ENCODE assay signal across 12 cellular contexts in the genomic region with DNA sequence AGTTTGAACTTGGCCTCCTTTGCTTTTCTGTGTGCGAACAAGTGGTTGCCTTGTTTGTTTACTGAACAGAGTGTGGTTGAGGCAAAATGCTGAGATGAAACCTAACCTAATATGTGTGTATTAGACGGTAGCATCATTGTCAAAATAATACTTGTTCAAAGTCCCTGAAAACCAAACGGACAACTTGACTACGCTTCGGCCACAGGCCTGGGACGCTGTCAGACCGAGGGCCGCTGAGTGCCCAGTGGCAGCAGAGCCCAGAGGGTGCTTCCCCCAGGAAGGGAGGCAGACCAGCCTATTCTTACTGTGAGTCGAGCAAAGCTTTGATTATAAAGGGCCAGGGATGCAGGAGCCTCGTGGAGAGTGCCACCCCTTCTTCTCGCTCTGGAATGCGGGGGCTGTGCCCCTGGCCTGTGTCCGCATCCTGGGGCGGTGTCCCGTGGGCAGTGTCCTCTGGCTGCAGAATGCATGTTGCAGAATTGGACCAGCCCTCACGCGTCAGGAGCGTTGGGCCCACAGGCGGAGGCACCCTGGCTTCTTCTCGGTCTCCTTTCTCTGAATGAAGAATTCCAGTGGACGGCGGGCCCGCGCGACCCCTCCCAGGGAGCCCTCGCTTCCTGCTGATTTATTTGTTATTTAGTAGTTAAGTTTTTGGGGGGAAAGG. TPM values are rescaled to one million over a fixed set of nuclear protein-coding genes. Genes with fewer than 3 reads are reported as not detected.
DNase-seq lines count a peak whose midpoint lies in the region; ATAC-seq and TF ChIP-seq lines count a peak whose summit lies in the region.
"Had no signal": no experiment of that assay in that cellular context is flagged by ENCODE, and none has a peak within 500 bp of the region (broad histone marks: within the 10 kb centered on the region; RNA-seq: fewer than 3 reads in every experiment).

No MANE protein-coding gene starts in this region.

- H3K4me2 ChIP-seq in BLaER1 treated with 17β-estradiol and CSF1 and Interleukin-3, amounts not matched to agents 10 nM and 100 nM, result peak overlapping the region; percentile 77 to 100 (median 88); a peak in 21 of 22 replicates

- H3K4me3 ChIP-seq in BLaER1 treated with 17β-estradiol and CSF1 and Interleukin-3, amounts not matched to agents 10 nM and 100 nM, result no peak overlapping the region
- H3K4me3 ChIP-seq in Caco-2 (ENCODE audit: low read depth, low read length), result no peak overlapping the region
- H3K4me3 ChIP-seq: GM23248, heart right ventricle, upper lobe of right lung had no signal

- H3K27me3 ChIP-seq in BLaER1 treated with 17β-estradiol and CSF1 and Interleukin-3, amounts not matched to agents 10 nM and 100 nM, result no peaks in the 10 kb centered on the region
- H3K27me3 ChIP-seq in Caco-2 (replicated peaks; ENCODE audit: control insufficient read depth, insufficient read depth, low read length), result no peaks in the 10 kb centered on the region
- H3K27me3 ChIP-seq: BE2C, heart right ventricle, upper lobe of right lung had no signal

- peak overlapping the region in 2 of 11 experiments; percentile 43 to 50; a peak in 2 of 22 replicates for H3K9ac ChIP-seq in BLaER1 treated with 17β-estradiol and CSF1 and Interleukin-3, amounts not matched to agents 10 nM and 100 nM
- H3K9ac ChIP-seq: GM23248 had no signal

- peaks cover 36 to 65% (median 53%) of the 10 kb centered on the region in 11 experiments for H3K36me3 ChIP-seq in BLaER1 treated with 17β-estradiol and CSF1 and Interleukin-3, amounts not matched to agents 10 nM and 100 nM
- H3K36me3 ChIP-seq in Caco-2 (ENCODE audit: control insufficient read depth, insufficient read depth, low read length), result peaks cover 4% of the 10 kb centered on the region

- H3K9me3 Mint-ChIP-seq in Caco-2 (ENCODE audit: unreplicated experiment) (no peaks in the 10 kb centered on the region), naive B cell (no peaks in the 10 kb centered on the region)
- no peaks in the 10 kb centered on the region for H3K9me3 Mint-ChIP-seq in activated CD8-positive, alpha-beta T cell treated with anti-CD3 and anti-CD28 coated beads for 36 hours

- POLR2A ChIA-PET in Caco-2 (lab: Charles Lee), result no interaction called here
- POLR2A ChIA-PET in activated CD8-positive, alpha-beta T cell treated with anti-CD3 and anti-CD28 coated beads for 36 hours (lab: Charles Lee), result interaction anchor here (1.1 to 3.2 kb wide), 2 partner anchors 10 to 17 kb away, joined by 5 to 18 read pairs; no protein-coding TSS in a partner anchor

- H3K27ac ChIP-seq in BLaER1 treated with 17β-estradiol and CSF1 and Interleukin-3, amounts not matched to agents 10 nM and 100 nM, result peak overlapping the region in 1 of 11 experiments; percentile 27; a peak in 2 of 22 replicates
- H3K27ac ChIP-seq: GM23248, heart right ventricle, upper lobe of right lung had no signal

- no peak for TF ChIP-seq CTCF in Caco-2 (IDR thresholded peaks at IDR 0.05; ENCODE audit: insufficient read depth in 1 of 2, low read depth in 1 of 2, low read length in 1 of 2, severe bottlenecking in 1 of 2, unreplicated experiment in 1 of 2)
- no peak for TF ChIP-seq CTCF in activated CD8-positive, alpha-beta T cell treated with anti-CD3 and anti-CD28 coated beads for 36 hours (IDR thresholded peaks at IDR 0.05)

- no peaks in the 10 kb centered on the region for H3K9me3 ChIP-seq in BLaER1 treated with 17β-estradiol and CSF1 and Interleukin-3, amounts not matched to agents 10 nM and 100 nM (replicated peaks in 1 of 11)
- H3K9me3 ChIP-seq in Caco-2, result no peaks in the 10 kb centered on the region
- H3K9me3 ChIP-seq: BE2C, heart right ventricle, upper lobe of right lung had no signal

- H3K27ac Mint-ChIP-seq in Caco-2 (ENCODE audit: unreplicated experiment), result peak overlapping the region; percentile 56
- peak overlapping the region; percentile 96 for H3K27ac Mint-ChIP-seq in activated CD8-positive, alpha-beta T cell treated with anti-CD3 and anti-CD28 coated beads for 36 hours
- H3K27ac Mint-ChIP-seq in naive B cell, result peak overlapping the region in 5 of 6 donors; percentile 90 to 97 (median 95)

- no peak for ATAC-seq in activated CD8-positive, alpha-beta T cell treated with anti-CD3 and anti-CD28 coated beads for 36 hours
- ATAC-seq in naive B cell (ENCODE audit: low read depth in 2 of 2), result no peak
- no peak for ATAC-seq in HG03378 (IDR thresholded peaks at IDR 0.05; ENCODE audit: unreplicated experiment)
- ATAC-seq: heart right ventricle, Panc1, upper lobe of right lung had no signal

- peaks cover 91 to 97% (median 96%) of the 10 kb centered on the region in 10 experiments for H3K4me1 ChIP-seq in BLaER1 treated with 17β-estradiol and CSF1 and Interleukin-3, amounts not matched to agents 10 nM and 100 nM
- H3K4me1 ChIP-seq in Caco-2, result peaks cover 33% of the 10 kb centered on the region

- CTCF ChIA-PET in Caco-2 (lab: Charles Lee), result no interaction called here
- CTCF ChIA-PET in activated CD8-positive, alpha-beta T cell treated with anti-CD3 and anti-CD28 coated beads for 36 hours (lab: Charles Lee), result no interaction called here

- BruUV-seq in Caco-2 (replicated peaks; lab: Mats Ljungman, UMichigan), result no TSS peak

- DNase-seq in Caco-2 (no peak), naive B cell (no peak), dermis blood vessel endothelial cell (no peak)
- no peak for DNase-seq in activated CD8-positive, alpha-beta T cell treated with anti-CD3 and anti-CD28 coated beads for 36 hours
- no peak for DNase-seq in stimulated activated CD4-positive, alpha-beta T cell treated with anti-CD3 and anti-CD28 coated beads, Interleukin-15, amount 100 ng/mL, for 24 hours
- DNase-seq: BE2C, GM23248, heart right ventricle, upper lobe of right lung had no signal

- peaks cover 45 to 96% (median 82%) of the 10 kb centered on the region in 11 experiments; a peak in 20 of 22 replicates for H4K20me1 ChIP-seq in BLaER1 treated with 17β-estradiol and CSF1 and Interleukin-3, amounts not matched to agents 10 nM and 100 nM

- H3K4me1 Mint-ChIP-seq in Caco-2 (ENCODE audit: low read depth, unreplicated experiment), result peaks cover 33% of the 10 kb centered on the region
- peaks cover 68% of the 10 kb centered on the region for H3K4me1 Mint-ChIP-seq in activated CD8-positive, alpha-beta T cell treated with anti-CD3 and anti-CD28 coated beads for 36 hours (ENCODE audit: low read depth)
- peaks cover 46 to 62% (median 54%) of the 10 kb centered on the region in 3 donors for H3K4me1 Mint-ChIP-seq in naive B cell

- H3K36me3 Mint-ChIP-seq in Caco-2 (ENCODE audit: insufficient read depth, unreplicated experiment) (peaks cover 50% of the 10 kb centered on the region), naive B cell (peaks cover 13 to 17% of the 10 kb centered on the region in 2 donors)
- peaks cover 58% of the 10 kb centered on the region for H3K36me3 Mint-ChIP-seq in activated CD8-positive, alpha-beta T cell treated with anti-CD3 and anti-CD28 coated beads for 36 hours (ENCODE audit: low read depth)

- no peaks in the 10 kb centered on the region for H3K27me3 Mint-ChIP-seq in Caco-2 (ENCODE audit: insufficient read depth, unreplicated experiment)
- H3K27me3 Mint-ChIP-seq in activated CD8-positive, alpha-beta T cell treated with anti-CD3 and anti-CD28 coated beads for 36 hours, result no peaks in the 10 kb centered on the region
- H3K27me3 Mint-ChIP-seq in naive B cell, result no peaks in the 10 kb centered on the region

- intact Hi-C loops in Caco-2 (cut with micrococcal nuclease; ENCODE audit: unreplicated experiment), result no loop called here
- intact Hi-C loops in activated CD8-positive, alpha-beta T cell treated with anti-CD3 and anti-CD28 coated beads for 36 hours (cut with micrococcal nuclease), result loop anchor here (10.0 kb wide), 2 partner anchors 74 to 154 kb away; no protein-coding TSS in a partner anchor

- H3K4me3 Mint-ChIP-seq in Caco-2 (ENCODE audit: unreplicated experiment), result no peak overlapping the region
- H3K4me3 Mint-ChIP-seq in activated CD8-positive, alpha-beta T cell treated with anti-CD3 and anti-CD28 coated beads for 36 hours, result no peak overlapping the region
- peak overlapping the region; percentile 43 to 91 (median 76) for H3K4me3 Mint-ChIP-seq in naive B cell

RNA-seq across cellular contexts. Expression of a gene that starts 5.2 kb away (rescaled TPM):
- total RNA-seq in Caco-2 (2022), result 49.5 and 55.2 TPM in 2 replicates
- total RNA-seq in activated CD8-positive, alpha-beta T cell treated with anti-CD3 and anti-CD28 coated beads for 36 hours, result 10 to 100 TPM; 44.6 to 45.9 TPM
- 10 to 100 TPM; 30.0 to 43.6 (median 33.9) TPM for polyA plus RNA-seq in naive B cell (ENCODE audit: low read depth in 6 of 6)
- 27.2 and 33.6 TPM in 2 replicates for total RNA-seq in dermis blood vessel endothelial cell

Comparison
In these comparisons a context has a peak if more than half of its experiments do, and no peak if none do; other contexts are left out.
1. H3K4me3 Mint-ChIP-seq: peak in naive B cell (8 of 8); none in Caco-2 (single experiment) and activated CD8-positive, alpha-beta T cell treated with anti-CD3 and anti-CD28 coated beads for 36 hours (single experiment).
2. Peak in every context shown above with its lines, with median percentiles within 50 percentile points of each other: H3K27ac Mint-ChIP-seq.